8 cellular contexts compared by ENCODE assay signal in the genomic region with DNA sequence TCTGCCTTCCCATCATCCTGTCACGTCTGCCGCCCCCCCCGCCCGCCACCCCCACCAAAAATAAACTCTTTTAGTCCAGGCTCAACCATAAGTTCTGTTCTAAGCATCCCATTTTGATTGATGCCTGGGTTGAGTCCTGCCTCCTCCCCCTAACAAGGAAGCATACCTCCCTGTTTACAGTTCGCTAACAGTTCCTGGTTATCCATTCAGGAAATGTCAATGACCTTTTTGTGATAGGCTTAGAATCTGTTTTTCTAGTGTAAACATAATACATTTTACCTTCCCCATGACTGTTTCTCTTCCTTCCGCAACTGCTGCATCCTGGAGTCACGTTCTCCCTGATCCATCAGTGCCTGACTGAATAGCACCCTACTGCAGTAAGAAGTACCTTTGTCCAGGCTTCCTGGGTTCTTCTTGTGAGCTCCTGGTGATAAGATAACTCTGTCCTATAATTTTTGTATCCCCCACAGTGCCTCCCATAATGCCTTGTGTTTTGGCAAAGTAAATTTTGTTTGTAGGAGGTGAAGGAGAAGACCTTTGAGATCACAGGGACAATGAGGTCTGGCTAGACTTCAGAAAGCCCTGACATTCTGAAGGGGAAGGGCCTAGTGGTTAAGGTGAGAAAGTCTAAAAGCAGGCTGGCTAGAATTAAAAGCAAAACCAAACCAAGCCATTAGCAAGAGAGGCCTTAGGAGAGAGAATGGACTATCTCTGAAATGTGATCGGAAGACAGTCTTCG. TPM values are rescaled to one million over a fixed set of nuclear protein-coding genes. Genes with fewer than 3 reads are reported as not detected.
A peak's percentile ranks its signal among the peaks of the same experiment; 100 is the strongest.
DNase-seq lines count a peak whose midpoint lies in the region; ATAC-seq and TF ChIP-seq lines count a peak whose summit lies in the region.

No MANE protein-coding gene starts in this region.

- H3K9me2 ChIP-seq in PC-9 (ENCODE audit: insufficient read depth): no peaks in the 10 kb centered on the region

- DNase-seq in activated T-cell treated with anti-CD3 and anti-CD28 coated beads, Interleukin-2, amount 50 U/mL, for 24 hours: no peak
- DNase-seq in activated T-cell treated with anti-CD3 and anti-CD28 coated beads for 4 hours (no peak), PC-9 (peak; percentile 14 to 90), pulmonary artery endothelial cell (ENCODE audit: low read depth, low spot score) (peak; percentile 72), NCI-H2171 (lab: John Stamatoyannopoulos, UW) (no peak), NCI-H82 (lab: John Stamatoyannopoulos, UW) (no peak)
- DNase-seq in stimulated activated naive CD4-positive, alpha-beta T cell (lab: John Stamatoyannopoulos, UW): no peak

- peak overlapping the region; percentile 98 for H3K27ac ChIP-seq in PC-9

- ATAC-seq in esophagus mucosa: peak; percentile 57

- peaks cover 73% of the 10 kb centered on the region for H3K36me3 Mint-ChIP-seq in activated T-cell treated with anti-CD3 and anti-CD28 coated beads, Interleukin-2, amount 50 U/mL, for 24 hours (ENCODE audit: low read depth)

- H3K4me1 ChIP-seq in PC-9 (replicated peaks; ENCODE audit: insufficient read depth): peaks cover 77% of the 10 kb centered on the region

- H3K27me3 ChIP-seq in PC-9 (ENCODE audit: insufficient read depth, low read depth): no peaks in the 10 kb centered on the region

- H4K20me1 ChIP-seq in PC-9 (ENCODE audit: insufficient read depth): no peaks in the 10 kb centered on the region

- POLR2A ChIA-PET in PC-9 (lab: Charles Lee; ENCODE audit: unreplicated experiment): interaction anchor here (0.5 to 1.4 kb wide), 6 partner anchors 30 to 1291 kb away, joined by 3 to 15 read pairs (median 4); partner anchors contain the start of genes FBXO24, LRCH4, MEPCE and ZCWPW1

- no peaks in the 10 kb centered on the region for H3K9me3 ChIP-seq in PC-9 (ENCODE audit: insufficient read depth, low read depth)

- no peaks in the 10 kb centered on the region; the same call in 1 of the 2 replicates for H3K36me3 ChIP-seq in PC-9 (ENCODE audit: low read depth)

- H3F3A ChIP-seq in PC-9 (ENCODE audit: insufficient read depth, low read depth): peaks cover 72% of the 10 kb centered on the region

- intact Hi-C loops in PC-9 (cut with micrococcal nuclease; ENCODE audit: unreplicated experiment): no loop called here

- BruUV-seq in PC-9 (replicated peaks; lab: Mats Ljungman, UMichigan): TSS peak; percentile 21

- H3K4me3 Mint-ChIP-seq in activated T-cell treated with anti-CD3 and anti-CD28 coated beads, Interleukin-2, amount 50 U/mL, for 24 hours: peak overlapping the region; percentile 95

- H3K27me3 Mint-ChIP-seq in activated T-cell treated with anti-CD3 and anti-CD28 coated beads, Interleukin-2, amount 50 U/mL, for 24 hours: no peaks in the 10 kb centered on the region

- no peak for TF ChIP-seq CTCF in PC-9 (conservative IDR thresholded peaks at IDR 0.05)

- no peaks in the 10 kb centered on the region for H3K9me3 Mint-ChIP-seq in activated T-cell treated with anti-CD3 and anti-CD28 coated beads, Interleukin-2, amount 50 U/mL, for 24 hours

- peak overlapping the region; percentile 33; the same call in 1 of the 2 replicates for H3K4me3 ChIP-seq in PC-9

- peak overlapping the region; percentile 49; the same call in 1 of the 2 replicates for H2AFZ ChIP-seq in PC-9

- peak overlapping the region; percentile 100 for H3K27ac Mint-ChIP-seq in activated T-cell treated with anti-CD3 and anti-CD28 coated beads, Interleukin-2, amount 50 U/mL, for 24 hours

- H3K4me2 ChIP-seq in PC-9: peak overlapping the region; percentile 76

- H3K4me1 Mint-ChIP-seq in activated T-cell treated with anti-CD3 and anti-CD28 coated beads, Interleukin-2, amount 50 U/mL, for 24 hours (ENCODE audit: low read depth): peaks cover 92% of the 10 kb centered on the region

- H3K79me2 ChIP-seq in PC-9 (ENCODE audit: low read depth): peaks cover 57% of the 10 kb centered on the region

- CTCF ChIA-PET in PC-9 (lab: Charles Lee): interaction anchor here (0.7 to 1.5 kb wide), 4 partner anchors 13 to 1921 kb away, joined by 3 to 4 read pairs (median 3); no protein-coding TSS in a partner anchor

RNA-seq across cellular contexts. Expression of gene AGFG2, which starts 7.3 kb away (rescaled TPM):
- total RNA-seq in PC-9 (2021) (30.4 and 35.2 TPM in 2 replicates), esophagus mucosa (19.5 TPM), pulmonary artery endothelial cell (27.1 and 36.5 TPM in 2 replicates)

RNA-seq across cellular contexts. Expression of gene SAP25, which starts 27.4 kb away (rescaled TPM):
- total RNA-seq in PC-9 (2021) (11.0 and 15.3 TPM in 2 replicates), esophagus mucosa (0.32 TPM), pulmonary artery endothelial cell (0.11 TPM in 1 of 2 replicates, not detected in the other)

RNA-seq across cellular contexts. Expression of gene LRCH4, which starts 39.6 kb away (rescaled TPM):
- total RNA-seq in PC-9 (2021): 86.6 and 89.6 TPM in 2 replicates
- total RNA-seq in esophagus mucosa: 19.3 TPM
- 7.3 and 9.6 TPM in 2 replicates for total RNA-seq in pulmonary artery endothelial cell

RNA-seq across cellular contexts. Expression of gene FBXO24, which starts 39.8 kb away (rescaled TPM):
- total RNA-seq in PC-9 (2021): 2.7 and 4.6 TPM in 2 replicates
- total RNA-seq in esophagus mucosa: 0.32 TPM
- 0.07 and 0.74 TPM in 2 replicates for total RNA-seq in pulmonary artery endothelial cell

RNA-seq across cellular contexts. Expression of gene PCOLCE, which starts 55.9 kb away (rescaled TPM):
- total RNA-seq in PC-9 (2021): 25.1 and 35.2 TPM in 2 replicates
- 5.2 TPM for total RNA-seq in esophagus mucosa
- total RNA-seq in pulmonary artery endothelial cell: 0.35 and 0.53 TPM in 2 replicates

Comparison
In these comparisons a context has a peak if more than half of its experiments do, and no peak if none do; other contexts are left out.
1. DNase-seq: peak in PC-9 (2 of 2) and pulmonary artery endothelial cell (single experiment); none in activated T-cell treated with anti-CD3 and anti-CD28 coated beads, Interleukin-2, amount 50 U/mL, for 24 hours (single experiment), activated T-cell treated with anti-CD3 and anti-CD28 coated beads for 4 hours (single experiment), NCI-H2171 (single experiment), NCI-H82 (single experiment) and stimulated activated naive CD4-positive, alpha-beta T cell (0 of 6).